ENCODE assay signal across 11 cellular contexts in the genomic region with DNA sequence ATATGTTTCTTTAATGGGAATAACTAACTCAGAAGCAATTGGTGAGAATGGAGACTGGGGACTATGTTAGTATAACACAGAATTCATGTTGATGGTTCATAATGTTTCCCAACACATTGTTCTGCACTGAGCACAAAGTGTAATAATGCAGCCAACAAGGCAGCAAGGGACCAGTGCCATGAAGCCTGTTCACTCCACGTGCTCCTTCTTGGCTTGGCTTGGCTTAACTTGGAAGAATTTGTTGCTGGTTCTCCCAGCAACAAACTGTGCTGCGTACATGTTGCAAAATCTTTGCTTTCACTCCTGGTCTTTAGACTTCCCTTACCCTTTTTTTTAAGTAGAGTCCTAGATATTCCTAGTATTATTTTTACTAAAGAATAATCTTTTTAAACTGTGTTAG.
DNase-seq lines count a peak whose midpoint lies in the region; ATAC-seq, FAIRE-seq and TF ChIP-seq lines count a peak whose summit lies in the region.
"Had no signal": no experiment of that assay in that cellular context is flagged by ENCODE, and none has a peak within 500 bp of the region (broad histone marks: within the 10 kb centered on the region; RNA-seq: fewer than 3 reads in every experiment).

No MANE protein-coding gene starts in this region.

- peaks cover 0 to 3% (median under 1%) of the 10 kb centered on the region in 4 donors for H3K4me1 ChIP-seq in liver (ENCODE audit: control insufficient read depth in 4 of 4, insufficient read depth in 4 of 4, low read length in 3 of 4)
- H3K4me1 ChIP-seq in HepG2 (ENCODE audit: insufficient read depth, low read length): no peaks in the 10 kb centered on the region
- H3K4me1 ChIP-seq in left ventricle myocardium inferior: peaks cover 83% of the 10 kb centered on the region

- BruUV-seq in HepG2 (replicated peaks; lab: Mats Ljungman, UMichigan): no TSS peak

- FAIRE-seq in HepG2 (lab: Jason Lieb, UNC): no peak
- FAIRE-seq: A204.1, RCC 7860 had no signal

- H3K4me3 ChIP-seq in liver (ENCODE audit: low read depth in 1 of 3, low read length in 3 of 3) (no peak overlapping the region), HepG2 (replicated peaks in 1 of 3; ENCODE audit: insufficient read depth in 1 of 3, low read depth in 2 of 3, low read length in 3 of 3) (no peak overlapping the region), left ventricle myocardium inferior (no peak overlapping the region)

- WGBS in liver: 29% methylated on average over 2 of the region's 2 CpGs
- 93% methylated on average over 2 of the region's 2 CpGs for WGBS in HepG2 (ENCODE audit: low lambda C conversion rate)

- DNase-seq in HepG2 (ENCODE audit: low spot score) (no peak), left ventricle myocardium inferior (peak; percentile 75), posterior vena cava (ENCODE audit: low spot score) (peak; percentile 87), NOMO-1 treated with DMSO at 0.1 percent for 48 hours (lab: John Stamatoyannopoulos, UW; ENCODE audit: unreplicated experiment) (no peak)
- DNase-seq in stimulated activated CD4-positive, alpha-beta T cell treated with anti-CD3 and anti-CD28 coated beads, Interleukin-4, amount 100 ng/mL, for 24 hours: no peak

- no peak overlapping the region for H3K27ac ChIP-seq in liver (ENCODE audit: low read depth in 1 of 2, low read length in 2 of 2)
- no peak overlapping the region for H3K27ac ChIP-seq in HepG2 (ENCODE audit: extremely low read length, insufficient read depth, low read length)
- peak overlapping the region; percentile 87 for H3K27ac ChIP-seq in left ventricle myocardium inferior (replicated peaks)

- TF ChIP-seq EP300 in HepG2 (IDR thresholded peaks at IDR 0.05; ENCODE audit: low read depth in 2 of 2, low read length in 2 of 2) (no peak), HepG2 (CRISPR knock-in tag; IDR thresholded peaks at IDR 0.05; ENCODE audit: borderline replicate concordance) (no peak)

- CTCF ChIA-PET in HepG2 (lab: Yijun Ruan, JAX; ENCODE audit: low intra/inter-chr PET ratio, low total read pairs): no interaction called here

- TF ChIP-seq RAD21 in liver (IDR thresholded peaks at IDR 0.05) (peak in 1 of 2 donors; percentile 41), HepG2 (CRISPR knock-in tag; IDR thresholded peaks at IDR 0.05) (no peak)

- ATAC-seq in HepG2 (no peak), SK-N-SH treated with all-trans-retinoic acid at 6 μM for 48 hours (no peak), GM21447 (IDR thresholded peaks at IDR 0.05; ENCODE audit: unreplicated experiment) (no peak)
- ATAC-seq: stimulated activated memory B cell treated with anti-CD40 and anti-IgM and Interleukin-4, amounts not matched to agents 10 μg/mL and 1 μg/mL and 100 μg/mL, for 72 hours had no signal

- H2AFZ ChIP-seq in HepG2 (ENCODE audit: low read length): no peak overlapping the region

- no peak for TF ChIP-seq CTCF in liver (IDR thresholded peaks at IDR 0.05; ENCODE audit: low read depth, low read length, missing input control)
- no peak for TF ChIP-seq CTCF in HepG2 (CRISPR knock-in tag; IDR thresholded peaks at IDR 0.05)
- no peak for TF ChIP-seq CTCF in left ventricle myocardium inferior (IDR thresholded peaks at IDR 0.05; ENCODE audit: borderline replicate concordance)

- POLR2A ChIA-PET in HepG2 (lab: Yijun Ruan, JAX): no interaction called here

- TF ChIP-seq POLR2A in HepG2 (IDR thresholded peaks at IDR 0.05; ENCODE audit: insufficient read depth in 1 of 2, low read depth in 2 of 2, low read length in 2 of 2): no peak

- H3K36me3 ChIP-seq in liver (ENCODE audit: control insufficient read depth in 4 of 4, insufficient read depth in 3 of 4, low read depth in 1 of 4, low read length in 3 of 4) (peaks cover 0 to 4% (median under 1%) of the 10 kb centered on the region in 4 donors), HepG2 (replicated peaks in 1 of 2; ENCODE audit: control insufficient read depth in 1 of 2, insufficient read depth in 2 of 2, low read length in 2 of 2) (peaks cover 0 to 4% of the 10 kb centered on the region in 2 experiments; a peak in 1 of 5 replicates), left ventricle myocardium inferior (peaks cover 9% of the 10 kb centered on the region)

- no peaks in the 10 kb centered on the region for H4K20me1 ChIP-seq in HepG2 (ENCODE audit: insufficient read depth, low read length)

- H3K9me3 ChIP-seq in liver (ENCODE audit: control insufficient read depth in 4 of 4, low read length in 3 of 4) (no peaks in the 10 kb centered on the region), HepG2 (ENCODE audit: low read length) (no peaks in the 10 kb centered on the region), left ventricle myocardium inferior (replicated peaks) (no peaks in the 10 kb centered on the region)

- in situ Hi-C loops in HepG2 (cut with HindIII; ENCODE audit: extremely low pct_ligation_motif_present, low pct_unique_long_range_greater_than_20kb): no loop called here

- H3K79me2 ChIP-seq in HepG2 (ENCODE audit: insufficient read depth, low read length): no peaks in the 10 kb centered on the region

- intact Hi-C loops in HepG2 (cut with micrococcal nuclease; ENCODE audit: unreplicated experiment) (no loop called here), left ventricle myocardium inferior (cut with micrococcal nuclease) (loop anchor here (10.0 kb wide), 1 partner anchor 131 kb away; a partner anchor contains a TSS), posterior vena cava (cut with DNase I) (loop anchor here in 1 of 2 donors (5.0 kb wide), 1 partner anchor 128 kb away; a partner anchor contains a TSS)

- H3K9ac ChIP-seq in liver (ENCODE audit: low read depth in 1 of 2, low read length in 2 of 2): no peak overlapping the region
- H3K9ac ChIP-seq in HepG2 (ENCODE audit: insufficient read depth, low read depth, low read length): no peak overlapping the region

- H3K27me3 ChIP-seq in liver (ENCODE audit: control insufficient read depth in 4 of 4, insufficient read depth in 4 of 4, low read length in 3 of 4) (no peaks in the 10 kb centered on the region), HepG2 (ENCODE audit: control insufficient read depth in 1 of 2, insufficient read depth in 2 of 2, low read length in 2 of 2) (no peaks in the 10 kb centered on the region), left ventricle myocardium inferior (ENCODE audit: low read depth) (no peaks in the 10 kb centered on the region)

- H3K4me2 ChIP-seq in HepG2 (ENCODE audit: low read depth, low read length): no peak overlapping the region

TF ChIP-seq in liver, 16 proteins besides CTCF, POLR2A, EP300 and RAD21 (continues in another document):
- TF ChIP-seq SP1 (IDR thresholded peaks at IDR 0.05): peak; percentile 19
- no peak for TF ChIP-seq FOXA1 (IDR thresholded peaks at IDR 0.05)
- TF ChIP-seq NR2F2 (IDR thresholded peaks at IDR 0.05): no peak
- no peak for TF ChIP-seq YY1 (IDR thresholded peaks at IDR 0.05)
- TF ChIP-seq, protein P1, sequence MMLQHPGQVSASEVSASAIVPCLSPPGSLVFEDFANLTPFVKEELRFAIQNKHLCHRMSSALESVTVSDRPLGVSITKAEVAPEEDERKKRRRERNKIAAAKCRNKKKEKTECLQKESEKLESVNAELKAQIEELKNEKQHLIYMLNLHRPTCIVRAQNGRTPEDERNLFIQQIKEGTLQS (IDR thresholded peaks at IDR 0.05): no peak
- no peak for TF ChIP-seq FOXA2 (IDR thresholded peaks at IDR 0.05)
- no peak for TF ChIP-seq TAF1 (conservative IDR thresholded peaks at IDR 0.05)
- no peak for TF ChIP-seq EGR1 (IDR thresholded peaks at IDR 0.05; ENCODE audit: low read depth in 2 of 2)
- peak in 1 of 2 donors; percentile 4 for TF ChIP-seq RXRA (IDR thresholded peaks at IDR 0.05)
- no peak for TF ChIP-seq HNF4G (IDR thresholded peaks at IDR 0.05)

TF ChIP-seq in HepG2, 621 proteins besides CTCF, POLR2A, EP300 and RAD21 (continues in another document):
- no peak for TF ChIP-seq CEBPG (CRISPR knock-in tag; IDR thresholded peaks at IDR 0.05)
- TF ChIP-seq ZNF83 (CRISPR knock-in tag; IDR thresholded peaks at IDR 0.05; ENCODE audit: borderline replicate concordance): no peak
- TF ChIP-seq, protein P2, sequence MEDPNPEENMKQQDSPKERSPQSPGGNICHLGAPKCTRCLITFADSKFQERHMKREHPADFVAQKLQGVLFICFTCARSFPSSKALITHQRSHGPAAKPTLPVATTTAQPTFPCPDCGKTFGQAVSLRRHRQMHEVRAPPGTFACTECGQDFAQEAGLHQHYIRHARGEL (CRISPR knock-in tag; IDR thresholded peaks at IDR 0.05): no peak

TF ChIP-seq in SK-N-SH treated with all-trans-retinoic acid at 6 μM for 48 hours, 23 proteins besides CTCF, POLR2A, EP300 and RAD21 (continues in another document):
- TF ChIP-seq TOX (CRISPR knock-in tag; IDR thresholded peaks at IDR 0.05; ENCODE audit: borderline replicate concordance) (no peak), RARB (CRISPR knock-in tag; IDR thresholded peaks at IDR 0.05) (no peak), ESRRG (CRISPR knock-in tag; IDR thresholded peaks at IDR 0.05) (no peak), ZFP3 (CRISPR knock-in tag; IDR thresholded peaks at IDR 0.05) (no peak), ZNF8 (CRISPR knock-in tag; IDR thresholded peaks at IDR 0.05) (no peak), ZNF565 (CRISPR knock-in tag; conservative IDR thresholded peaks at IDR 0.05; ENCODE audit: low read depth) (no peak)
- TF ChIP-seq, protein P3, sequence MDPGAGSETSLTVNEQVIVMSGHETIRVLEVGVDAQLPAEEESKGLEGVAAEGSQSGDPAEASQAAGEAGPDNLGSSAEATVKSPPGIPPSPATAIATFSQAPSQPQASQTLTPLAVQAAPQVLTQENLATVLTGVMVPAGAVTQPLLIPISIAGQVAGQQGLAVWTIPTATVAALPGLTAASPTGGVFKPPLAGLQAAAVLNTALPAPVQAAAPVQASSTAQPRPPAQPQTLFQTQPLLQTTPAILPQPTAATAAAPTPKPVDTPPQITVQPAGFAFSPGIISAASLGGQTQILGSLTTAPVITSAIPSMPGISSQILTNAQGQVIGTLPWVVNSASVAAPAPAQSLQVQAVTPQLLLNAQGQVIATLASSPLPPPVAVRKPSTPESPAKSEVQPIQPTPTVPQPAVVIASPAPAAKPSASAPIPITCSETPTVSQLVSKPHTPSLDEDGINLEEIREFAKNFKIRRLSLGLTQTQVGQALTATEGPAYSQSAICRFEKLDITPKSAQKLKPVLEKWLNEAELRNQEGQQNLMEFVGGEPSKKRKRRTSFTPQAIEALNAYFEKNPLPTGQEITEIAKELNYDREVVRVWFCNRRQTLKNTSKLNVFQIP (CRISPR knock-in tag; IDR thresholded peaks at IDR 0.05; ENCODE audit: borderline replicate concordance, low read depth): no peak

Comparison
In these comparisons a context has a peak if more than half of its experiments do, and no peak if none do; other contexts are left out.
1. DNase-seq: peak in left ventricle myocardium inferior (single experiment) and posterior vena cava (single experiment); none in HepG2 (single experiment), NOMO-1 treated with DMSO at 0.1 percent for 48 hours (single experiment) and stimulated activated CD4-positive, alpha-beta T cell treated with anti-CD3 and anti-CD28 coated beads, Interleukin-4, amount 100 ng/mL, for 24 hours (single experiment).